In genomic region chr22:38868886-38869381, GRCh38 we compare ENCODE assay signal across 9 cellular contexts. TPM values are rescaled to one million over a fixed set of nuclear protein-coding genes. Genes with fewer than 3 reads are reported as not detected.
DNase-seq lines count a peak whose midpoint lies in the region; ATAC-seq and FAIRE-seq lines count a peak whose summit lies in the region.
"Had no signal": no experiment of that assay in that cellular context is flagged by ENCODE, and none has a peak within 500 bp of the region (broad histone marks: within the 10 kb centered on the region; RNA-seq: fewer than 3 reads in every experiment).

No MANE protein-coding gene starts in this region.

- no peak for FAIRE-seq in urothelium cell line (lab: Jason Lieb, UNC)
- FAIRE-seq: colon had no signal

- H3K4me3 ChIP-seq in SK-N-MC: peak overlapping the region; percentile 32; the same call in 1 of the 2 replicates

- intact Hi-C loops in head of caudate nucleus (cut with DNase I) (loop anchor here (5.0 to 10.0 kb wide), 3 partner anchors 74 to 443 kb away; partner anchors contain the start of gene DNAL4), posterior vena cava (cut with DNase I) (loop anchor here in 1 of 2 donors (5.0 to 10.0 kb wide), 2 partner anchors 133 to 266 kb away; no protein-coding TSS in a partner anchor)

- peak overlapping the region; percentile 69; the same call in 1 of the 2 replicates for H3K27ac ChIP-seq in SK-N-MC

- ATAC-seq in HG02884 (IDR thresholded peaks at IDR 0.05; ENCODE audit: unreplicated experiment): no peak

- in situ Hi-C loops in Caki2 (cut with HindIII; ENCODE audit: low pct_unique_long_range_greater_than_20kb, low sequenced_read_pairs): no loop called here

- no peaks in the 10 kb centered on the region for H3K9me3 ChIP-seq in SK-N-MC (ENCODE audit: low read depth, low read length)

- no peak overlapping the region for H3K9ac ChIP-seq in SK-N-MC (ENCODE audit: insufficient read length)

- peaks cover 60% of the 10 kb centered on the region for H3K36me3 ChIP-seq in SK-N-MC (ENCODE audit: insufficient read depth, low read length)

- DNase-seq in Caki2 (ENCODE audit: low read depth) (peak; percentile 55), HuH-7 (ENCODE audit: low spot score) (peak; percentile 95), SK-N-MC (ENCODE audit: low read depth, low spot score) (no peak), head of caudate nucleus (peak; percentile 72 to 94 (median 86)), posterior vena cava (ENCODE audit: low spot score) (peak; percentile 94), urothelium cell line (ENCODE audit: low spot score) (peak; percentile 87)
- peak; percentile 86 for DNase-seq in activated naive CD4-positive, alpha-beta T cell treated with anti-CD3 and anti-CD28 coated beads, Interleukin-2, amount 50 U/mL, for 16 hours

RNA-seq across cellular contexts. Expression of gene CBX6, which starts 3.1 kb away (rescaled TPM):
- 59.5 and 63.9 TPM in 2 replicates for total RNA-seq in Caki2 (2014; rRNA removed; shearing (Covaris generic); ENCODE audit: low replicate concordance)
- 100 to 1,000 TPM in 1 of 2 donors, 10 to 100 TPM in 1; 98.0 to 105 TPM for total RNA-seq in posterior vena cava

RNA-seq across cellular contexts. Expression of gene NPTXR, which starts 25.1 kb away (rescaled TPM):
- total RNA-seq in Caki2 (2014; rRNA removed; shearing (Covaris generic); ENCODE audit: low replicate concordance): 6.2 and 6.7 TPM in 2 replicates
- 1 to 10 TPM; 8.3 to 8.4 TPM for total RNA-seq in posterior vena cava
